2 cellular contexts compared by ENCODE assay signal in genomic region chr14:104986487-104987164, GRCh38.
TF ChIP-seq lines count a peak whose summit lies in the region.

No MANE protein-coding gene starts in this region.

TF ChIP-seq in A549, 52 proteins besides CTCF, POLR2A, EP300 and RAD21:
- TF ChIP-seq HMGXB4 (CRISPR knock-in tag; IDR thresholded peaks at IDR 0.05; ENCODE audit: borderline replicate concordance) = no peak
- TF ChIP-seq MAX (IDR thresholded peaks at IDR 0.05) = no peak
- no peak for TF ChIP-seq HDAC2 (IDR thresholded peaks at IDR 0.05)
- TF ChIP-seq MYC (IDR thresholded peaks at IDR 0.05; ENCODE audit: borderline replicate concordance, low read length) = no peak
- no peak for TF ChIP-seq JUN (IDR thresholded peaks at IDR 0.05)
- TF ChIP-seq FOXS1 (CRISPR knock-in tag; IDR thresholded peaks at IDR 0.05) = no peak
- TF ChIP-seq ZNF302 (CRISPR knock-in tag; IDR thresholded peaks at IDR 0.05) = no peak
- TF ChIP-seq POLR2AphosphoS2 (conservative IDR thresholded peaks at IDR 0.05; ENCODE audit: low read length) = no peak
- TF ChIP-seq RCOR1 (IDR thresholded peaks at IDR 0.05; ENCODE audit: low read depth, low read length) = no peak
- no peak for TF ChIP-seq KDM1A (IDR thresholded peaks at IDR 0.05; ENCODE audit: low read depth)
- no peak for TF ChIP-seq SMC3 (IDR thresholded peaks at IDR 0.05)
- TF ChIP-seq NR3C1 (IDR thresholded peaks at IDR 0.05) = no peak
- no peak for TF ChIP-seq REST (IDR thresholded peaks at IDR 0.05)
- no peak for TF ChIP-seq CBX8 (IDR thresholded peaks at IDR 0.05)
- TF ChIP-seq MAFK (IDR thresholded peaks at IDR 0.05; ENCODE audit: partially characterized antibody) = no peak
- TF ChIP-seq CBX2 (IDR thresholded peaks at IDR 0.05; ENCODE audit: borderline replicate concordance, low read depth) = no peak
- TF ChIP-seq PBX3 (IDR thresholded peaks at IDR 0.05) = no peak

TF ChIP-seq in IMR-90, 13 proteins besides CTCF, POLR2A, EP300 and RAD21 (continued from another document):
- TF ChIP-seq ELK1 (IDR thresholded peaks at IDR 0.05; ENCODE audit: borderline replicate concordance, low read depth, low read length) = no peak
- no peak for TF ChIP-seq RFX5 (IDR thresholded peaks at IDR 0.05; ENCODE audit: low read depth, low read length)
- TF ChIP-seq MAZ (IDR thresholded peaks at IDR 0.05; ENCODE audit: borderline replicate concordance, low read depth, low read length) = no peak
- TF ChIP-seq USF2 (IDR thresholded peaks at IDR 0.05; ENCODE audit: low read depth, low read length) = no peak
- no peak for TF ChIP-seq BHLHE40 (IDR thresholded peaks at IDR 0.05; ENCODE audit: low read depth, low read length)
